In genomic region chr2:230537531-230537976, GRCh38 we compare ENCODE assay signal across 1 cellular context.
A peak's percentile ranks its signal among the peaks of the same experiment; 100 is the strongest.
TF ChIP-seq lines count a peak whose summit lies in the region.

No MANE protein-coding gene starts in this region.

TF ChIP-seq in GM12878, 131 proteins besides CTCF, POLR2A, EP300 and RAD21 (continued from another document and continues in another):
- TF ChIP-seq ZNF592 (IDR thresholded peaks at IDR 0.05) (no peak), FOXK2 (IDR thresholded peaks at IDR 0.05) (no peak), EED (IDR thresholded peaks at IDR 0.05; ENCODE audit: low read depth) (peak; percentile 79), CREB1 (IDR thresholded peaks at IDR 0.05; ENCODE audit: low read depth) (peak; percentile 43; the same call in 1 of the 2 replicates), DPF2 (IDR thresholded peaks at IDR 0.05) (peak; percentile 56; the same call in 1 of the 2 replicates), ATF7 (IDR thresholded peaks at IDR 0.05; ENCODE audit: low read depth) (peak; percentile 84), E4F1 (IDR thresholded peaks at IDR 0.05; ENCODE audit: borderline replicate concordance, partially characterized antibody) (no peak), CEBPZ (IDR thresholded peaks at IDR 0.05; ENCODE audit: low read depth, low read length) (no peak), GATAD2B (conservative IDR thresholded peaks at IDR 0.05; ENCODE audit: low read depth) (no peak), MTA3 (IDR thresholded peaks at IDR 0.05; ENCODE audit: borderline replicate concordance, low read length) (0 out of 2 replicates have a peak, but pooled peaks have one; percentile 38), BCL3 (IDR thresholded peaks at IDR 0.05; ENCODE audit: borderline replicate concordance, insufficient read depth, low read depth, low read length, poor library complexity, severe bottlenecking) (peak; percentile 76), YBX1 (IDR thresholded peaks at IDR 0.05) (no peak), ZNF217 (IDR thresholded peaks at IDR 0.05) (no peak), BCLAF1 (IDR thresholded peaks at IDR 0.05) (no peak), RELA (IDR thresholded peaks at IDR 0.05; ENCODE audit: borderline replicate concordance, partially characterized antibody) (no peak), CBX5 (IDR thresholded peaks at IDR 0.05; ENCODE audit: low read depth) (0 out of 2 replicates have a peak, but pooled peaks have one; percentile 67), FOXM1 (IDR thresholded peaks at IDR 0.05; ENCODE audit: low read depth, low read length) (peak; percentile 56; the same call in 1 of the 2 replicates), ZNF24 (IDR thresholded peaks at IDR 0.05) (no peak), CBX3 (IDR thresholded peaks at IDR 0.05; ENCODE audit: borderline replicate concordance, low read depth) (no peak), ZBTB11 (CRISPR knock-in tag; IDR thresholded peaks at IDR 0.05) (no peak), PKNOX1 (IDR thresholded peaks at IDR 0.05) (no peak), TARDBP (IDR thresholded peaks at IDR 0.05; ENCODE audit: borderline replicate concordance) (no peak), CUX1 (IDR thresholded peaks at IDR 0.05; ENCODE audit: insufficient replicate concordance, low read depth, low read length) (peak; percentile 31), HDAC2 (IDR thresholded peaks at IDR 0.05) (no peak), IRF4 (IDR thresholded peaks at IDR 0.05; ENCODE audit: low read depth, low read length) (no peak), NFXL1 (IDR thresholded peaks at IDR 0.05; ENCODE audit: borderline replicate concordance) (no peak), ZNF622 (IDR thresholded peaks at IDR 0.05) (no peak), LARP7 (IDR thresholded peaks at IDR 0.05) (no peak), ETV6 (conservative IDR thresholded peaks at IDR 0.05 in 1 of 2, IDR thresholded peaks at IDR 0.05 in 1 of 2; ENCODE audit: borderline replicate concordance in 1 of 2, low read depth in 1 of 2) (peak in 1 of 2 experiments; percentile 63; a peak in 1 of 4 replicates)
